In the genomic region with DNA sequence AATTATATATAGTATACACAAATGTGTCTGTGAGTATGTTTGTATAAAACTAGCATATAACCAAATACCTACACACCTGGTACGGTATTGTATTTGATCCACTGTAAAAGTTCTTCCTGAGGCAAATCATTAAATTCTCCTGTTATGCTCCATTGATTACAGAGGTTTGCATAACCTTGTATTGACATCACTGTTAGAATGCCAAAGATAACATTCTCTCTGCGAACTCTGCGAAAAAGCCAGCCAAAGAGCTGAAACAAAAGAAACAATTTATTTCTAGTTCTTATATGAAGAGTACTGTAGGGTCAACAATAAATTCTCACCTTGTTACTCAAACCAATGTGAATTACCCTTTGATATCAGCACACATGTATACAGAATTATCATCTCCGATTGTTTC, we compare ENCODE assay signal across 7 cellular contexts. TPM values are rescaled to one million over a fixed set of nuclear protein-coding genes. Genes with fewer than 3 reads are reported as not detected.
DNase-seq lines count a peak whose midpoint lies in the region; ATAC-seq, FAIRE-seq and TF ChIP-seq lines count a peak whose summit lies in the region.
"Not testable (repeated sequence)": the region's sequence is repeated elsewhere in the genome, so short reads cannot be mapped to it uniquely, and the experiment has no call there.

No MANE protein-coding gene starts in this region.

- H3K9me3 ChIP-seq in endothelial cell of umbilical vein (replicated peaks; ENCODE audit: control insufficient read depth, insufficient read depth, low read length): not testable (repeated sequence)

- not testable (repeated sequence) for H3K9me1 ChIP-seq in endothelial cell of umbilical vein (replicated peaks; ENCODE audit: control insufficient read depth, extremely low read depth, insufficient read depth, low read length)

- not testable (repeated sequence) for H3K36me3 ChIP-seq in endothelial cell of umbilical vein (ENCODE audit: control insufficient read depth in 2 of 2, extremely low read depth in 1 of 2, insufficient read depth in 2 of 2, low read length in 2 of 2)

- not testable (repeated sequence) for H3K4me2 ChIP-seq in endothelial cell of umbilical vein (ENCODE audit: insufficient read depth, low read length)

- dilution Hi-C loops in endothelial cell of umbilical vein (cut with MboI; ENCODE audit: extremely low pct_ligation_motif_present, low sequenced_read_pairs): not testable (repeated sequence)

- POLR2A ChIA-PET in endothelial cell of umbilical vein (lab: Charles Lee): not testable (repeated sequence)

- not testable (repeated sequence) for H2AFZ ChIP-seq in endothelial cell of umbilical vein (ENCODE audit: low read depth, low read length)

- not testable (repeated sequence) for H3K79me2 ChIP-seq in endothelial cell of umbilical vein (ENCODE audit: control insufficient read depth, insufficient read depth, low read length)

- TF ChIP-seq CTCF in astrocyte of the cerebellum (IDR thresholded peaks at IDR 0.05; ENCODE audit: low read depth, low read length, missing control alignments); endothelial cell of umbilical vein (IDR thresholded peaks at IDR 0.05; ENCODE audit: extremely low read depth in 1 of 2, insufficient read depth in 1 of 2, low read depth in 1 of 2, low read length in 2 of 2): not testable (repeated sequence)

- not testable (repeated sequence) for H3K4me3 ChIP-seq in astrocyte of the cerebellum (ENCODE audit: low read depth, low read length); endothelial cell of umbilical vein (replicated peaks in 1 of 3; ENCODE audit: insufficient read depth in 1 of 3, low read depth in 1 of 3, low read length in 3 of 3)

- H3K9ac ChIP-seq in endothelial cell of umbilical vein (replicated peaks; ENCODE audit: extremely low read depth, insufficient read depth, low read length): not testable (repeated sequence)

- FAIRE-seq in endothelial cell of umbilical vein (lab: Jason Lieb, UNC): not testable (repeated sequence)

- not testable (repeated sequence) for H4K20me1 ChIP-seq in endothelial cell of umbilical vein (replicated peaks; ENCODE audit: control insufficient read depth, extremely low read depth, insufficient read depth, low read length)

- H3K4me1 ChIP-seq in endothelial cell of umbilical vein (ENCODE audit: control insufficient read depth, extremely low read depth, insufficient read depth, low read length): not testable (repeated sequence)

- CTCF ChIA-PET in endothelial cell of umbilical vein (lab: Charles Lee): not testable (repeated sequence)

- intact Hi-C loops in endothelial cell of umbilical vein (cut with micrococcal nuclease): not testable (repeated sequence)

- BruUV-seq in endothelial cell of umbilical vein (replicated peaks; lab: Mats Ljungman, UMichigan): not testable (repeated sequence)

- ATAC-seq in left lobe of liver: peak; percentile 91

- H3K27me3 ChIP-seq in endothelial cell of umbilical vein (ENCODE audit: control insufficient read depth in 2 of 2, insufficient read depth in 2 of 2, low read length in 2 of 2): not testable (repeated sequence)

- H3K27ac ChIP-seq in endothelial cell of umbilical vein (ENCODE audit: insufficient read depth, low read depth, low read length): not testable (repeated sequence)

- in situ Hi-C loops in Caki2 (cut with HindIII; ENCODE audit: low pct_unique_long_range_greater_than_20kb, low sequenced_read_pairs); astrocyte of the cerebellum (cut with HindIII; ENCODE audit: low sequenced_read_pairs): not testable (repeated sequence)

- peak; percentile 71 for DNase-seq in Caki2 (ENCODE audit: low read depth)
- peak; percentile 87 for DNase-seq in NCI-H526 treated with DMSO at 0.1 percent for 48 hours (lab: John Stamatoyannopoulos, UW)
- peak; percentile 11 for DNase-seq in astrocyte of the cerebellum (ENCODE audit: low read depth)
- peak; percentile 30 for DNase-seq in endothelial cell of umbilical vein (ENCODE audit: low read depth, low spot score)
- DNase-seq in iris pigment epithelial cell (ENCODE audit: low read depth): peak; percentile 15
- not testable (repeated sequence) for DNase-seq in left lobe of liver (ENCODE audit: low spot score)
- DNase-seq in renal cortical epithelial cell (ENCODE audit: low read depth): peak; percentile 89

- TF ChIP-seq POLR2A in endothelial cell of umbilical vein (IDR thresholded peaks at IDR 0.05; ENCODE audit: low read depth, low read length): not testable (repeated sequence)

RNA-seq across cellular contexts. Expression of gene NAPEPLD, which starts 46.5 kb away (rescaled TPM):
- total RNA-seq in Caki2 (2014; rRNA removed; shearing (Covaris generic); ENCODE audit: low replicate concordance): 8.5 and 13.1 TPM in 2 replicates
- total RNA-seq in endothelial cell of umbilical vein: 6.6 and 6.7 TPM in 2 replicates
- polyA plus RNA-seq in endothelial cell of umbilical vein: 1.5 and 2.6 TPM in 2 replicates
- polyA plus RNA-seq in endothelial cell of umbilical vein (2011; cell fraction: cytosol; rRNA removed): 1.8 and 1.9 TPM in 2 replicates
- polyA plus RNA-seq in endothelial cell of umbilical vein (2011; cell fraction: nucleus; rRNA removed): 6.3 and 10.5 TPM in 2 replicates
- polyA plus RNA-seq in endothelial cell of umbilical vein (2012): 4.3 and 6.8 TPM in 2 replicates
- 5.8 and 7.3 TPM in 2 replicates for polyA minus RNA-seq in endothelial cell of umbilical vein
- 3.5 TPM for polyA minus RNA-seq in endothelial cell of umbilical vein (2011; cell fraction: cytosol; rRNA and poly(A)+ RNA removed)
- polyA minus RNA-seq in endothelial cell of umbilical vein (2011; cell fraction: nucleus; rRNA and poly(A)+ RNA removed): 9.7 and 15.1 TPM in 2 replicates
- total RNA-seq in left lobe of liver: 17.2 TPM
- total RNA-seq in renal cortical epithelial cell: 22.1 and 37.2 TPM in 2 replicates
